Comparison of ENCODE assay signal across 21 cellular contexts in the genomic region with DNA sequence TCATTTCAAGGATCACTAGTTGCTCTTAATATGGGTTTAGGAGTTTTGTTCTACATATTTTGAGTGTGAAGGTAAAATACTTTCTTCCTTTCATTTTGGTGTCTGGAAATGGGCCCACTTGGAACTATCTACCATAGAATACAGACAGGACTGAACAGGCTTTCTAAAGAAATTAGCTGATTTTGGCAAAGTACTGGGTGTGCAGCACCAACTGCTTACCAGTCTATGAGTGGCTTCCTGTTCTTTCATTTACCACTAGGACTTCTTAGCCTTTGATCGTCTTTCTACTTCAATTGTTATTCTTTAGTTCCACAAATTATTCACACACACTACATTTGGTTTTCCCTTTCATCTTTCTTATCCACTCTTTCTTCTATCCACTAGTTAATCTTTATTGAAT.
A peak's percentile ranks its signal among the peaks of the same experiment; 100 is the strongest.
DNase-seq lines count a peak whose midpoint lies in the region; ATAC-seq, FAIRE-seq and TF ChIP-seq lines count a peak whose summit lies in the region.
"Had no signal": no experiment of that assay in that cellular context is flagged by ENCODE, and none has a peak within 500 bp of the region (broad histone marks: within the 10 kb centered on the region; RNA-seq: fewer than 3 reads in every experiment).

No MANE protein-coding gene starts in this region.

- FAIRE-seq in bronchial epithelial cell (lab: Jason Lieb, UNC), result no peak
- FAIRE-seq in keratinocyte (lab: Jason Lieb, UNC), result no peak
- FAIRE-seq: D721Med, G401.6, GM12891, HepG2 had no signal

- H3K4me3 ChIP-seq in bronchial epithelial cell (ENCODE audit: low read depth, low read length), result no peak overlapping the region
- H3K4me3 ChIP-seq in keratinocyte (ENCODE audit: control insufficient read depth in 2 of 3, extremely low read depth in 1 of 3, insufficient read depth in 2 of 3, low read depth in 1 of 3, low read length in 3 of 3), result peak overlapping the region in 2 of 3 experiments; percentile 13 to 32
- H3K4me3 ChIP-seq in left lung, result no peak overlapping the region

- dilution Hi-C loops in keratinocyte (cut with MboI; ENCODE audit: extremely low pct_ligation_motif_present, low sequenced_read_pairs), result no loop called here

- H3K9me1 ChIP-seq in keratinocyte (ENCODE audit: control insufficient read depth, extremely low read depth, insufficient read depth, low read length), result no peaks in the 10 kb centered on the region

- H4K20me1 ChIP-seq in keratinocyte (ENCODE audit: control insufficient read depth, extremely low read depth, insufficient read depth, low read length), result no peaks in the 10 kb centered on the region

- ATAC-seq in left lung, result no peak
- ATAC-seq: HCT116, HepG2 had no signal

- intact Hi-C loops in left lung (cut with DNase I), result no loop called here
- intact Hi-C loops in activated T-helper 2 cell treated with anti-CD3 and anti-CD28 coated beads, Interferon-gamma antibody, Interleukin-2, Interleukin-4, amounts not matched to agents 10 μg/mL and 5 μg/mL and 100 μg/mL, durations not matched to agents 14 hours and 24 hours and 36 hours (cut with micrococcal nuclease), result no loop called here

- no peaks in the 10 kb centered on the region for H3K36me3 Mint-ChIP-seq in activated T-helper 2 cell treated with anti-CD3 and anti-CD28 coated beads, Interferon-gamma antibody, Interleukin-2, Interleukin-4, amounts not matched to agents 10 μg/mL and 5 μg/mL and 100 μg/mL, durations not matched to agents 14 hours and 24 hours and 36 hours (ENCODE audit: low read depth)
- H3K36me3 Mint-ChIP-seq: IgD-negative memory B cell had no signal

- H3K9me3 ChIP-seq in keratinocyte (ENCODE audit: control insufficient read depth, low read depth, low read length) (no peaks in the 10 kb centered on the region), left lung (peaks cover 0 to 6% of the 10 kb centered on the region in 2 donors)
- H3K9me3 ChIP-seq: Caco-2 had no signal

- no peak overlapping the region for H3K4me3 Mint-ChIP-seq in activated T-helper 2 cell treated with anti-CD3 and anti-CD28 coated beads, Interferon-gamma antibody, Interleukin-2, Interleukin-4, amounts not matched to agents 10 μg/mL and 5 μg/mL and 100 μg/mL, durations not matched to agents 14 hours and 24 hours and 36 hours (ENCODE audit: low read depth)
- H3K4me3 Mint-ChIP-seq: CD4-positive, alpha-beta T cell; HFFc6; IgD-negative memory B cell had no signal

- H3K27me3 ChIP-seq in bronchial epithelial cell (ENCODE audit: control insufficient read depth, insufficient read depth, low read length), result no peaks in the 10 kb centered on the region
- H3K27me3 ChIP-seq in keratinocyte (ENCODE audit: control insufficient read depth, extremely low read depth, insufficient read depth, low read length), result no peaks in the 10 kb centered on the region
- no peaks in the 10 kb centered on the region for H3K27me3 ChIP-seq in left lung

- H2AFZ ChIP-seq in keratinocyte (ENCODE audit: control insufficient read depth, low read length), result peak overlapping the region; percentile 22

- H3K79me2 ChIP-seq in keratinocyte (ENCODE audit: control insufficient read depth, insufficient read depth, low read length), result no peaks in the 10 kb centered on the region

- H3K27ac ChIP-seq in keratinocyte (ENCODE audit: control insufficient read depth, insufficient read depth, low read length) (no peak overlapping the region), left lung (no peak overlapping the region)
- H3K27ac ChIP-seq: C4-2B had no signal

- peak overlapping the region; percentile 8 for H3K4me2 ChIP-seq in keratinocyte (ENCODE audit: control insufficient read depth, extremely low read depth, insufficient read depth, low read depth, low read length)

- peaks cover 12% of the 10 kb centered on the region for H3K9me3 Mint-ChIP-seq in activated T-helper 2 cell treated with anti-CD3 and anti-CD28 coated beads, Interferon-gamma antibody, Interleukin-2, Interleukin-4, amounts not matched to agents 10 μg/mL and 5 μg/mL and 100 μg/mL, durations not matched to agents 14 hours and 24 hours and 36 hours
- H3K9me3 Mint-ChIP-seq: HFFc6 had no signal

- no peak overlapping the region for H3K27ac Mint-ChIP-seq in activated T-helper 2 cell treated with anti-CD3 and anti-CD28 coated beads, Interferon-gamma antibody, Interleukin-2, Interleukin-4, amounts not matched to agents 10 μg/mL and 5 μg/mL and 100 μg/mL, durations not matched to agents 14 hours and 24 hours and 36 hours
- H3K27ac Mint-ChIP-seq: CD4-positive, alpha-beta T cell; HFFc6; IgD-negative memory B cell had no signal

- no peak for TF ChIP-seq CTCF in bronchial epithelial cell (IDR thresholded peaks at IDR 0.05; ENCODE audit: insufficient read depth, low read length, severe bottlenecking)
- TF ChIP-seq CTCF in keratinocyte (optimal IDR thresholded peaks at IDR 0.05 in 1 of 3, IDR thresholded peaks at IDR 0.05 in 1 of 3, conservative IDR thresholded peaks at IDR 0.05 in 1 of 3; ENCODE audit: extremely low read depth in 1 of 3, insufficient read depth in 2 of 3, low read length in 3 of 3), result no peak
- TF ChIP-seq CTCF in left lung (IDR thresholded peaks at IDR 0.05), result no peak

- H3K4me1 ChIP-seq in keratinocyte (ENCODE audit: control insufficient read depth, extremely low read depth, insufficient read depth, low read length) (peaks cover 14% of the 10 kb centered on the region), left lung (no peaks in the 10 kb centered on the region)
- H3K4me1 ChIP-seq: Caco-2 had no signal

- H3K27me3 Mint-ChIP-seq in activated T-helper 2 cell treated with anti-CD3 and anti-CD28 coated beads, Interferon-gamma antibody, Interleukin-2, Interleukin-4, amounts not matched to agents 10 μg/mL and 5 μg/mL and 100 μg/mL, durations not matched to agents 14 hours and 24 hours and 36 hours (ENCODE audit: low read depth), result no peaks in the 10 kb centered on the region
- H3K27me3 Mint-ChIP-seq: CD4-positive, alpha-beta T cell; IgD-negative memory B cell had no signal

- no peaks in the 10 kb centered on the region for H3K36me3 ChIP-seq in bronchial epithelial cell (ENCODE audit: control insufficient read depth, insufficient read depth, low read length)
- no peaks in the 10 kb centered on the region for H3K36me3 ChIP-seq in keratinocyte (ENCODE audit: control insufficient read depth in 2 of 2, extremely low read depth in 1 of 2, insufficient read depth in 2 of 2, low read length in 2 of 2)
- no peaks in the 10 kb centered on the region for H3K36me3 ChIP-seq in left lung

- DNase-seq in NCI-H446 treated with DMSO at 0.1 percent for 48 hours (lab: John Stamatoyannopoulos, UW) (peak; percentile 83), bronchial epithelial cell (ENCODE audit: low read depth) (peak; percentile 1), keratinocyte (ENCODE audit: low read depth, low spot score) (no peak), left lung (no peak)
- DNase-seq in activated CD4-positive, CD25-positive, alpha-beta regulatory T cell treated with anti-CD3 and anti-CD28 coated beads, Interleukin-2, amount 50 U/mL, for 72 hours, result no peak
- no peak for DNase-seq in activated CD4-positive, alpha-beta T cell treated with anti-CD3 and anti-CD28 coated beads, Interleukin-2, amount 50 U/mL, for 4 hours
- no peak for DNase-seq in activated T-helper 2 cell treated with anti-CD3 and anti-CD28 coated beads, Interferon-gamma antibody, Interleukin-2, Interleukin-4, amounts not matched to agents 10 μg/mL and 5 μg/mL and 100 μg/mL, durations not matched to agents 14 hours and 24 hours and 36 hours (ENCODE audit: low spot score)
- DNase-seq: ACHN; AML-193; Caco-2; CD4-positive, alpha-beta T cell; GOT3; H7; HFFc6 had no signal

- no peak overlapping the region for H3K9ac ChIP-seq in keratinocyte (ENCODE audit: control insufficient read depth, extremely low read depth, insufficient read depth, low read length)

- H3K4me1 Mint-ChIP-seq in activated T-helper 2 cell treated with anti-CD3 and anti-CD28 coated beads, Interferon-gamma antibody, Interleukin-2, Interleukin-4, amounts not matched to agents 10 μg/mL and 5 μg/mL and 100 μg/mL, durations not matched to agents 14 hours and 24 hours and 36 hours (ENCODE audit: low read depth), result no peaks in the 10 kb centered on the region
- H3K4me1 Mint-ChIP-seq: IgD-negative memory B cell had no signal

Comparison
In these comparisons a context has a peak if more than half of its experiments do, and no peak if none do; other contexts are left out.
1. DNase-seq: peak in NCI-H446 treated with DMSO at 0.1 percent for 48 hours (single experiment) and bronchial epithelial cell (single experiment); none in keratinocyte (single experiment), activated CD4-positive, CD25-positive, alpha-beta regulatory T cell treated with anti-CD3 and anti-CD28 coated beads, Interleukin-2, amount 50 U/mL, for 72 hours (single experiment), left lung (0 of 2), activated CD4-positive, alpha-beta T cell treated with anti-CD3 and anti-CD28 coated beads, Interleukin-2, amount 50 U/mL, for 4 hours (0 of 2) and activated T-helper 2 cell treated with anti-CD3 and anti-CD28 coated beads, Interferon-gamma antibody, Interleukin-2, Interleukin-4, amounts not matched to agents 10 μg/mL and 5 μg/mL and 100 μg/mL, durations not matched to agents 14 hours and 24 hours and 36 hours (single experiment).
2. H3K4me3 ChIP-seq: peak in keratinocyte (2 of 3); none in bronchial epithelial cell (single experiment) and left lung (0 of 2).